9 cellular contexts compared by ENCODE assay signal in the genomic region with DNA sequence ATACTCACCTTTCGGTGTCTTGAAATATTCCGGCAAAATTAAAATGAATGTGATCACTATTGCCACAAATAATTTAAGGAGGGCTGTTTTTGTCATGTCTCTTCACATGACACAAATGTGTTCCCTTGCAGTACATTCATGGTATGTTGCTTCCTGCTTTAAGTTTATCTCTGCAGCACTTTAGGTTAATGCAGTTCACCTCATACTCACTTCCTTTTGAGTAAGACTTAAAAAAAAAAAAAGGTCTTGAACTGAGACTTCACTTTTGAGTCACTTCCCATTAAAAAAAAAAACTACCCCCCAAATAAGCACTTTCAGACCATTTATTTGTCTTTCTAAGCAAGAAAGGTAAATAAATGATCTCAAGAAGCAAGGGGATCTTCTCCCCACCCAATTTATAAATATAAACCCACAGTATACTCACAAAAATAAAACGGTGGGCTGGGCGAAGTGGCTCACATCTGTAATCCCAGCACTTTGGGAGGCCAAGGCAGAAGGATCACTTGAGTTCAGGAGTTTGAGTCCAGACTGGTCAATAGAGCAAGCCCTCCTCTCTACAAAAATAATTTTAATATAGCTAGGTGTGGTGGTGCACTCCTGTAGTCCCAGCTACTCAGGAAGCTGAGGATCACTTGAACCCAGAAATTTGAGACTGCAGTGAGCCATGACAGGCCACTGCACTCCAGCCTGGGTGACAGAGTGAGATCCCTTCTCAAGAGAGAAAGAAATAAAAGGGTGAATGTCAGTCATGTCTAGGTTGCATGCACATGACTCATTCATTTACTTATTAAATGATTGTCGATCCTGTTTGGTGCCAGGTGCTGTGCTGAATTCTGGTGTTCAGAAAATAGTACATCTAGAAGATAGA. TPM values are rescaled to one million over a fixed set of nuclear protein-coding genes. Genes with fewer than 3 reads are reported as not detected.
DNase-seq lines count a peak whose midpoint lies in the region; ATAC-seq and TF ChIP-seq lines count a peak whose summit lies in the region.
"Had no signal": no experiment of that assay in that cellular context is flagged by ENCODE, and none has a peak within 500 bp of the region (broad histone marks: within the 10 kb centered on the region; RNA-seq: fewer than 3 reads in every experiment).

A gene with protein sequence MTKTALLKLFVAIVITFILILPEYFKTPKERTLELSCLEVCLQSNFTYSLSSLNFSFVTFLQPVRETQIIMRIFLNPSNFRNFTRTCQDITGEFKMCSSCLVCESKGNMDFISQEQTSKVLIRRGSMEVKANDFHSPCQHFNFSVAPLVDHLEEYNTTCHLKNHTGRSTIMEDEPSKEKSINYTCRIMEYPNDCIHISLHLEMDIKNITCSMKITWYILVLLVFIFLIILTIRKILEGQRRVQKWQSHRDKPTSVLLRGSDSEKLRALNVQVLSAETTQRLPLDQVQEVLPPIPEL (minus strand): TSS at position 192 of the 868 bp plus-strand sequence. CDS start 96 bp downstream, at position 96.

- peak within 1 kb of the TSS; percentile 98 for H2AK5ac ChIP-seq in IMR-90 (ENCODE audit: low read depth, low read length)

- dilution Hi-C loops in IMR-90 (cut with HindIII; ENCODE audit: low sequenced_read_pairs, unreplicated experiment): no loop called here

- H4K91ac ChIP-seq in IMR-90 (ENCODE audit: insufficient read depth, low read depth, low read length): peak within 1 kb of the TSS; percentile 83

- H4K20me1 ChIP-seq in IMR-90 (ENCODE audit: insufficient read depth, low read length): no peaks in the 10 kb centered on the region

- H3K27ac ChIP-seq in IMR-90 (ENCODE audit: insufficient read depth, low read length) (peak within 1 kb of the TSS; percentile 87), lower lobe of right lung (peak within 1 kb of the TSS; percentile 32)

- peak within 1 kb of the TSS; percentile 76 for H3K4me3 ChIP-seq in GM12865 (ENCODE audit: low read depth, low read length)
- H3K4me3 ChIP-seq in IMR-90 (ENCODE audit: insufficient read depth, low read depth, low read length): no peak within 1 kb of the TSS
- H3K4me3 ChIP-seq in lower lobe of right lung: peak within 1 kb of the TSS; percentile 2

- intact Hi-C loops in IMR-90 (cut with micrococcal nuclease) (no loop called here), lower lobe of right lung (cut with DNase I) (no loop called here)

- peak within 1 kb of the TSS; percentile 83 for H3K18ac ChIP-seq in IMR-90 (ENCODE audit: low read depth, low read length)

- H2AK9ac ChIP-seq in IMR-90 (replicated peaks; ENCODE audit: low read depth, low read length, poor library complexity): no peak within 1 kb of the TSS

- CTCF ChIA-PET in IMR-90 (lab: Yijun Ruan, JAX): no interaction called here

- H3K14ac ChIP-seq in IMR-90 (replicated peaks; ENCODE audit: low read depth, low read length): peak within 1 kb of the TSS; percentile 89

- peak within 1 kb of the TSS; percentile 90 for H2BK20ac ChIP-seq in IMR-90 (ENCODE audit: low read depth, low read length)

- ATAC-seq in GM21529 (IDR thresholded peaks at IDR 0.05; ENCODE audit: unreplicated experiment) (peak; percentile 62), IMR-90 (ENCODE audit: low read depth) (peak; percentile 63), lower lobe of right lung (peak; percentile 39 to 68)

- peaks cover 4% of the 10 kb centered on the region; the same call in 1 of the 2 replicates for H3K9me1 ChIP-seq in IMR-90 (ENCODE audit: insufficient read depth, low read length)

- WGBS in IMR-90 (ENCODE audit: extremely low coverage in 2 of 2, insufficient read length in 1 of 2), 2 experiments: no CpG with 5 or more reads among the region's 5 CpGs

- H3K4me1 ChIP-seq in IMR-90 (ENCODE audit: control insufficient read depth, insufficient read depth, low read length) (peaks cover 20% of the 10 kb centered on the region), lower lobe of right lung (peaks cover under 1% of the 10 kb centered on the region)

- peak within 1 kb of the TSS; percentile 96 for H3K4ac ChIP-seq in IMR-90 (ENCODE audit: low read depth, low read length)

- H4K8ac ChIP-seq in IMR-90 (ENCODE audit: low read depth in 2 of 2, low read length in 2 of 2): peak within 1 kb of the TSS; percentile 82 to 85

- H3K9ac ChIP-seq in IMR-90 (ENCODE audit: low read depth, low read length): peak within 1 kb of the TSS; percentile 21; the same call in 1 of the 2 replicates

- H4K5ac ChIP-seq in IMR-90 (ENCODE audit: low read depth, low read length): peak within 1 kb of the TSS; percentile 67

- H3K23ac ChIP-seq in IMR-90 (ENCODE audit: low read depth, low read length): peak within 1 kb of the TSS; percentile 50; the same call in 1 of the 2 replicates

- no peak within 1 kb of the TSS; the same call in 1 of the 2 replicates for H3K4me2 ChIP-seq in IMR-90 (ENCODE audit: low read depth, low read length)

- TF ChIP-seq POLR2A in IMR-90 (IDR thresholded peaks at IDR 0.05; ENCODE audit: low read depth, low read length): no peak

- H3K9me3 ChIP-seq in IMR-90 (ENCODE audit: control insufficient read depth, insufficient read depth, low read length): no peaks in the 10 kb centered on the region
- H3K9me3 ChIP-seq in lower lobe of right lung: no peaks in the 10 kb centered on the region

- H3K56ac ChIP-seq in IMR-90 (ENCODE audit: extremely low read depth, insufficient read depth, low read length): peak within 1 kb of the TSS; percentile 78

- peak within 1 kb of the TSS; percentile 93 for H2BK5ac ChIP-seq in IMR-90 (ENCODE audit: low read depth, low read length, poor library complexity, severe bottlenecking)

- in situ Hi-C loops in IMR-90 (cut with MboI; ENCODE audit: low sequenced_read_pairs): no loop called here

- no peaks in the 10 kb centered on the region for H3K27me3 ChIP-seq in IMR-90 (ENCODE audit: control insufficient read depth, insufficient read depth, low read length)
- no peaks in the 10 kb centered on the region for H3K27me3 ChIP-seq in lower lobe of right lung (ENCODE audit: low read depth)

- BruUV-seq in IMR-90 (replicated peaks; lab: Mats Ljungman, UMichigan): no TSS peak

- DNase-seq in GM12865 (ENCODE audit: low read depth) (peak; percentile 92), IMR-90 (peak; percentile 80), lower lobe of right lung (no peak), NCI-H1105 treated with DMSO at 0.1 percent for 48 hours (lab: John Stamatoyannopoulos, UW) (no peak), NCI-H226 (no peak), SHP77 treated with DMSO at 0.1 percent for 48 hours (lab: John Stamatoyannopoulos, UW) (no peak)
- DNase-seq in activated CD4-positive, alpha-beta T cell treated with anti-CD3 and anti-CD28 coated beads, Interleukin-2, amount 50 U/mL, for 1 hour: peak; percentile 5

- peaks cover 0 to 4% of the 10 kb centered on the region in 2 experiments; a peak in 2 of 4 replicates for H3K79me1 ChIP-seq in IMR-90 (ENCODE audit: low read depth in 1 of 2, low read length in 2 of 2)

- H3K36me3 ChIP-seq in IMR-90 (ENCODE audit: control insufficient read depth, insufficient read depth, low read length) (no peaks in the 10 kb centered on the region), lower lobe of right lung (no peaks in the 10 kb centered on the region)

- H2AFZ ChIP-seq in IMR-90 (replicated peaks; ENCODE audit: low read length, poor library complexity): no peak within 1 kb of the TSS

- TF ChIP-seq CTCF in GM12865 (IDR thresholded peaks at IDR 0.05; ENCODE audit: insufficient read depth, low read depth, low read length, missing control alignments) (no peak), IMR-90 (conservative IDR thresholded peaks at IDR 0.05; ENCODE audit: low read depth, low read length) (no peak), lower lobe of right lung (IDR thresholded peaks at IDR 0.05) (no peak)

- peak within 1 kb of the TSS; percentile 97 for H2BK120ac ChIP-seq in IMR-90 (ENCODE audit: low read depth, low read length)

- POLR2A ChIA-PET in IMR-90 (lab: Charles Lee; ENCODE audit: unreplicated experiment): no interaction called here

- TF ChIP-seq RAD21 in IMR-90 (IDR thresholded peaks at IDR 0.05; ENCODE audit: low read length): no peak

- peak within 1 kb of the TSS; percentile 91; the same call in 2 of the 3 replicates for H2BK15ac ChIP-seq in IMR-90 (ENCODE audit: low read depth, low read length)

TF ChIP-seq in IMR-90, 13 proteins besides CTCF, POLR2A, EP300 and RAD21:
- TF ChIP-seq NFE2L2 (IDR thresholded peaks at IDR 0.05; ENCODE audit: low read depth, low read length) (no peak), CEBPB (IDR thresholded peaks at IDR 0.05; ENCODE audit: low read depth, low read length) (no peak), ELK1 (IDR thresholded peaks at IDR 0.05; ENCODE audit: borderline replicate concordance, low read depth, low read length) (no peak), MAZ (IDR thresholded peaks at IDR 0.05; ENCODE audit: borderline replicate concordance, low read depth, low read length) (no peak), CHD1 (IDR thresholded peaks at IDR 0.05; ENCODE audit: low read depth, low read length) (no peak), BHLHE40 (IDR thresholded peaks at IDR 0.05; ENCODE audit: low read depth, low read length) (no peak), MAFK (IDR thresholded peaks at IDR 0.05; ENCODE audit: low read depth, low read length) (no peak), MXI1 (IDR thresholded peaks at IDR 0.05; ENCODE audit: borderline replicate concordance, low read depth, low read length) (no peak), USF2 (IDR thresholded peaks at IDR 0.05; ENCODE audit: low read depth, low read length) (no peak), FOS (IDR thresholded peaks at IDR 0.05; ENCODE audit: low read depth, low read length) (no peak), RCOR1 (IDR thresholded peaks at IDR 0.05; ENCODE audit: insufficient replicate concordance, low read length) (no peak), RFX5 (IDR thresholded peaks at IDR 0.05; ENCODE audit: low read depth, low read length) (no peak), SMC3 (IDR thresholded peaks at IDR 0.05; ENCODE audit: low read depth, low read length) (no peak)
TF ChIP-seq in IMR-90: peak in this region for 0.

RNA-seq across cellular contexts. Expression of the gene that starts here (rescaled TPM):
- total RNA-seq in IMR-90 (2012; rRNA removed) (0.54 and 0.83 TPM in 2 replicates), lower lobe of right lung (0.62 TPM)
- polyA plus RNA-seq in IMR-90 (2012; rRNA removed): 0.53 and 0.82 TPM in 2 replicates
- 0.07 and 0.15 TPM in 2 replicates for polyA plus RNA-seq in IMR-90 (2012; cell fraction: cytosol; rRNA removed)
- 0.03 and 0.30 TPM in 2 replicates for polyA plus RNA-seq in IMR-90 (2012; cell fraction: nucleus; rRNA removed; ENCODE audit: low replicate concordance)
- polyA plus RNA-seq: neural cell had no signal

Comparison
In these comparisons a context has a peak if more than half of its experiments do, and no peak if none do; other contexts are left out.
1. Peak in DNase-seq, ATAC-seq, H3K27ac ChIP-seq and H3K9ac ChIP-seq in IMR-90; RNA of the gene not detected or under 1 TPM.
2. Peak in ATAC-seq, H3K4me3 ChIP-seq and H3K27ac ChIP-seq in lower lobe of right lung; RNA of the gene not detected or under 1 TPM.
3. DNase-seq: peak in GM12865 (single experiment) and activated CD4-positive, alpha-beta T cell treated with anti-CD3 and anti-CD28 coated beads, Interleukin-2, amount 50 U/mL, for 1 hour (single experiment); none in lower lobe of right lung (single experiment), NCI-H1105 treated with DMSO at 0.1 percent for 48 hours (single experiment), NCI-H226 (single experiment) and SHP77 treated with DMSO at 0.1 percent for 48 hours (single experiment).
4. Peak in every context shown above with its lines, with median percentiles within 50 percentile points of each other: ATAC-seq.